ENCODE assay signal across 8 cellular contexts in genomic region chr16:22813223-22813945, GRCh38. TPM values are rescaled to one million over a fixed set of nuclear protein-coding genes. Genes with fewer than 3 reads are reported as not detected.
DNase-seq lines count a peak whose midpoint lies in the region; ATAC-seq, FAIRE-seq and TF ChIP-seq lines count a peak whose summit lies in the region.

No MANE protein-coding gene starts in this region.

- no peak overlapping the region for H3K9ac ChIP-seq in kidney (ENCODE audit: low read length in 2 of 2)

- no peak for TF ChIP-seq POLR2A in body of pancreas (IDR thresholded peaks at IDR 0.05)

- H3K27me3 ChIP-seq in body of pancreas = no peaks in the 10 kb centered on the region

- peak in 5 of 7 experiments; percentile 10 to 28 (median 24) for TF ChIP-seq CTCF in body of pancreas (IDR thresholded peaks at IDR 0.05)
- TF ChIP-seq CTCF in kidney (IDR thresholded peaks at IDR 0.05; ENCODE audit: borderline replicate concordance, extremely low read depth, insufficient read depth) = peak; percentile 48

- H3K27ac ChIP-seq in body of pancreas = no peak overlapping the region
- H3K27ac ChIP-seq in kidney (ENCODE audit: low read depth in 2 of 2, low read length in 2 of 2) = no peak overlapping the region

- H3K4me1 ChIP-seq in body of pancreas (peaks cover 18% of the 10 kb centered on the region), kidney (ENCODE audit: control insufficient read depth in 1 of 2, insufficient read depth in 1 of 2, low read depth in 1 of 2, low read length in 2 of 2) (peaks cover 0 to 5% of the 10 kb centered on the region in 2 donors)

- ATAC-seq in body of pancreas = no peak

- 1 to 3% methylated on average over 15 to 59 of the region's 59 CpGs for WGBS in body of pancreas, 2 donors

- no peak for FAIRE-seq in kidney (lab: Jason Lieb, UNC)

- intact Hi-C loops in body of pancreas (cut with DNase I) = no loop called here
- intact Hi-C loops in kidney (cut with DNase I) = no loop called here

- DNase-seq in CD1c-positive myeloid dendritic cell (ENCODE audit: extremely low spot score) = peak; percentile 55
- DNase-seq in KG1 (lab: John Stamatoyannopoulos, UW) = peak; percentile 4
- DNase-seq in body of pancreas = peak in 3 of 4 donors; percentile 7 to 24 (median 14)
- DNase-seq in kidney = peak; percentile 80
- peak; percentile 13 for DNase-seq in stimulated activated CD4-positive, alpha-beta T cell treated with anti-CD3 and anti-CD28 coated beads, Interleukin-4, amount 100 ng/mL, for 1 hour
- no peak for DNase-seq in NCI-H345 treated with DMSO at 0.1 percent for 48 hours (lab: John Stamatoyannopoulos, UW; ENCODE audit: unreplicated experiment)
- DNase-seq in NCI-H526 (lab: John Stamatoyannopoulos, UW) = no peak
- no peak for DNase-seq in OCI-M2 (lab: John Stamatoyannopoulos, UW; ENCODE audit: unreplicated experiment)

- H3K4me3 ChIP-seq in body of pancreas (no peak overlapping the region), kidney (ENCODE audit: low read length in 2 of 2) (peak overlapping the region in 1 of 2 donors; percentile 17)

- H3K36me3 ChIP-seq in body of pancreas (replicated peaks in 1 of 2; ENCODE audit: insufficient read depth in 1 of 2, low read depth in 2 of 2) = no peaks in the 10 kb centered on the region
- H3K36me3 ChIP-seq in kidney (ENCODE audit: control insufficient read depth in 1 of 2, insufficient read depth in 2 of 2, low read length in 2 of 2) = no peaks in the 10 kb centered on the region

- H3K9me3 ChIP-seq in body of pancreas (no peaks in the 10 kb centered on the region), kidney (ENCODE audit: control insufficient read depth in 1 of 2, low read length in 2 of 2) (no peaks in the 10 kb centered on the region)

RNA-seq across cellular contexts. Expression of gene HS3ST2, which starts 0.6 kb away (rescaled TPM):
- under 1 TPM; 0.26 to 0.33 TPM for total RNA-seq in body of pancreas
- 1.5 TPM for total RNA-seq in kidney
- polyA plus RNA-seq in kidney (ENCODE audit: insufficient read depth, low read depth, low replicate concordance) = not detected

Comparison
In these comparisons a context has a peak if more than half of its experiments do, and no peak if none do; other contexts are left out.
1. DNase-seq: peak in CD1c-positive myeloid dendritic cell (single experiment), KG1 (single experiment), body of pancreas (3 of 4), kidney (single experiment) and stimulated activated CD4-positive, alpha-beta T cell treated with anti-CD3 and anti-CD28 coated beads, Interleukin-4, amount 100 ng/mL, for 1 hour (single experiment); none in NCI-H345 treated with DMSO at 0.1 percent for 48 hours (single experiment), NCI-H526 (0 of 2) and OCI-M2 (single experiment).